Comparison of ENCODE assay signal across 1 cellular context in the genomic region with DNA sequence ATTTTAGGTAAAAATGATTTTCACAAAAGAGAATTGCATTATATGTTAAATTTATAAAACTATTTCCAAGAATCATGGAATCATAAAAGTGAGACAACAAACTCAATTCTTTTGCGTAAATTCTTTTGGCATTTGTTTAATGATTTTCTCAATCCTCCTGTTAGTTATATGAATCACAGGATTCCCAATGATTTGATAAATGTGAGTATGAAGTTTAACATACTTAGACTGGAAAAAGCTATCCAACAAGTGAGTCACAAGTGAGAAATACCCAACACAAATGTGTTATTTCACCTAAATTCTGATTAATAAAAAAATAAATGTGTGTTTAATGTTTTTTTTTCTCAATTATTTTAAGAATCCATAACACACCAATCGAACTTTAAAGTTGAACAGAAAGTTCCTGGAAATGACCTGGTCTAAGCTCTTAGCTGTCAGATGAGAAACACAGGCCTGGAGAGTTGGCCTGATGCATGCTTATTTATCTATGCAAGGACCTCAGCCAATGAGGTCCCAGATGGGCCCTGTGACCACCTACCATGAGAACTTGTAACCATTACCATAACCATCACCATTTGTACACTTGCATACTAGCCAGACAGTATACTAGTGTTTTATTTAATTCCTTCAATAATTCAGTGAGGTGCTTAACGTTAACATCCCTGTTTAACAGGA.
TF ChIP-seq lines count a peak whose summit lies in the region.

No MANE protein-coding gene starts in this region.

TF ChIP-seq in WTC11, 78 proteins besides CTCF, POLR2A, EP300 and RAD21 (continued from another document):
- TF ChIP-seq, protein P1, sequence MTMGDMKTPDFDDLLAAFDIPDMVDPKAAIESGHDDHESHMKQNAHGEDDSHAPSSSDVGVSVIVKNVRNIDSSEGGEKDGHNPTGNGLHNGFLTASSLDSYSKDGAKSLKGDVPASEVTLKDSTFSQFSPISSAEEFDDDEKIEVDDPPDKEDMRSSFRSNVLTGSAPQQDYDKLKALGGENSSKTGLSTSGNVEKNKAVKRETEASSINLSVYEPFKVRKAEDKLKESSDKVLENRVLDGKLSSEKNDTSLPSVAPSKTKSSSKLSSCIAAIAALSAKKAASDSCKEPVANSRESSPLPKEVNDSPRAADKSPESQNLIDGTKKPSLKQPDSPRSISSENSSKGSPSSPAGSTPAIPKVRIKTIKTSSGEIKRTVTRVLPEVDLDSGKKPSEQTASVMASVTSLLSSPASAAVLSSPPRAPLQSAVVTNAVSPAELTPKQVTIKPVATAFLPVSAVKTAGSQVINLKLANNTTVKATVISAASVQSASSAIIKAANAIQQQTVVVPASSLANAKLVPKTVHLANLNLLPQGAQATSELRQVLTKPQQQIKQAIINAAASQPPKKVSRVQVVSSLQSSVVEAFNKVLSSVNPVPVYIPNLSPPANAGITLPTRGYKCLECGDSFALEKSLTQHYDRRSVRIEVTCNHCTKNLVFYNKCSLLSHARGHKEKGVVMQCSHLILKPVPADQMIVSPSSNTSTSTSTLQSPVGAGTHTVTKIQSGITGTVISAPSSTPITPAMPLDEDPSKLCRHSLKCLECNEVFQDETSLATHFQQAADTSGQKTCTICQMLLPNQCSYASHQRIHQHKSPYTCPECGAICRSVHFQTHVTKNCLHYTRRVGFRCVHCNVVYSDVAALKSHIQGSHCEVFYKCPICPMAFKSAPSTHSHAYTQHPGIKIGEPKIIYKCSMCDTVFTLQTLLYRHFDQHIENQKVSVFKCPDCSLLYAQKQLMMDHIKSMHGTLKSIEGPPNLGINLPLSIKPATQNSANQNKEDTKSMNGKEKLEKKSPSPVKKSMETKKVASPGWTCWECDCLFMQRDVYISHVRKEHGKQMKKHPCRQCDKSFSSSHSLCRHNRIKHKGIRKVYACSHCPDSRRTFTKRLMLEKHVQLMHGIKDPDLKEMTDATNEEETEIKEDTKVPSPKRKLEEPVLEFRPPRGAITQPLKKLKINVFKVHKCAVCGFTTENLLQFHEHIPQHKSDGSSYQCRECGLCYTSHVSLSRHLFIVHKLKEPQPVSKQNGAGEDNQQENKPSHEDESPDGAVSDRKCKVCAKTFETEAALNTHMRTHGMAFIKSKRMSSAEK (CRISPR knock-in tag; IDR thresholded peaks at IDR 0.05; ENCODE audit: borderline replicate concordance), result no peak
- TF ChIP-seq JUN (CRISPR knock-in tag; IDR thresholded peaks at IDR 0.05), result no peak
- TF ChIP-seq, protein P2, sequence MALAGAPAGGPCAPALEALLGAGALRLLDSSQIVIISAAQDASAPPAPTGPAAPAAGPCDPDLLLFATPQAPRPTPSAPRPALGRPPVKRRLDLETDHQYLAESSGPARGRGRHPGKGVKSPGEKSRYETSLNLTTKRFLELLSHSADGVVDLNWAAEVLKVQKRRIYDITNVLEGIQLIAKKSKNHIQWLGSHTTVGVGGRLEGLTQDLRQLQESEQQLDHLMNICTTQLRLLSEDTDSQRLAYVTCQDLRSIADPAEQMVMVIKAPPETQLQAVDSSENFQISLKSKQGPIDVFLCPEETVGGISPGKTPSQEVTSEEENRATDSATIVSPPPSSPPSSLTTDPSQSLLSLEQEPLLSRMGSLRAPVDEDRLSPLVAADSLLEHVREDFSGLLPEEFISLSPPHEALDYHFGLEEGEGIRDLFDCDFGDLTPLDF (CRISPR knock-in tag; IDR thresholded peaks at IDR 0.05), result no peak
- TF ChIP-seq, protein P3, sequence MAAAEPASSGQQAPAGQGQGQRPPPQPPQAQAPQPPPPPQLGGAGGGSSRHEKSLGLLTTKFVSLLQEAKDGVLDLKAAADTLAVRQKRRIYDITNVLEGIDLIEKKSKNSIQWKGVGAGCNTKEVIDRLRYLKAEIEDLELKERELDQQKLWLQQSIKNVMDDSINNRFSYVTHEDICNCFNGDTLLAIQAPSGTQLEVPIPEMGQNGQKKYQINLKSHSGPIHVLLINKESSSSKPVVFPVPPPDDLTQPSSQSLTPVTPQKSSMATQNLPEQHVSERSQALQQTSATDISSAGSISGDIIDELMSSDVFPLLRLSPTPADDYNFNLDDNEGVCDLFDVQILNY (CRISPR knock-in tag; IDR thresholded peaks at IDR 0.05), result no peak
- TF ChIP-seq ZBTB21 (CRISPR knock-in tag; IDR thresholded peaks at IDR 0.05; ENCODE audit: borderline replicate concordance), result no peak
- TF ChIP-seq ZNF121 (CRISPR knock-in tag; IDR thresholded peaks at IDR 0.05), result no peak
- TF ChIP-seq NR3C1 (CRISPR knock-in tag; conservative IDR thresholded peaks at IDR 0.05; ENCODE audit: low read depth), result no peak
- no peak for TF ChIP-seq CREB1 (CRISPR knock-in tag; IDR thresholded peaks at IDR 0.05)
- TF ChIP-seq, protein P4, sequence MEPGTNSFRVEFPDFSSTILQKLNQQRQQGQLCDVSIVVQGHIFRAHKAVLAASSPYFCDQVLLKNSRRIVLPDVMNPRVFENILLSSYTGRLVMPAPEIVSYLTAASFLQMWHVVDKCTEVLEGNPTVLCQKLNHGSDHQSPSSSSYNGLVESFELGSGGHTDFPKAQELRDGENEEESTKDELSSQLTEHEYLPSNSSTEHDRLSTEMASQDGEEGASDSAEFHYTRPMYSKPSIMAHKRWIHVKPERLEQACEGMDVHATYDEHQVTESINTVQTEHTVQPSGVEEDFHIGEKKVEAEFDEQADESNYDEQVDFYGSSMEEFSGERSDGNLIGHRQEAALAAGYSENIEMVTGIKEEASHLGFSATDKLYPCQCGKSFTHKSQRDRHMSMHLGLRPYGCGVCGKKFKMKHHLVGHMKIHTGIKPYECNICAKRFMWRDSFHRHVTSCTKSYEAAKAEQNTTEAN (CRISPR knock-in tag; IDR thresholded peaks at IDR 0.05), result no peak
